11 cellular contexts compared by ENCODE assay signal in the genomic region with DNA sequence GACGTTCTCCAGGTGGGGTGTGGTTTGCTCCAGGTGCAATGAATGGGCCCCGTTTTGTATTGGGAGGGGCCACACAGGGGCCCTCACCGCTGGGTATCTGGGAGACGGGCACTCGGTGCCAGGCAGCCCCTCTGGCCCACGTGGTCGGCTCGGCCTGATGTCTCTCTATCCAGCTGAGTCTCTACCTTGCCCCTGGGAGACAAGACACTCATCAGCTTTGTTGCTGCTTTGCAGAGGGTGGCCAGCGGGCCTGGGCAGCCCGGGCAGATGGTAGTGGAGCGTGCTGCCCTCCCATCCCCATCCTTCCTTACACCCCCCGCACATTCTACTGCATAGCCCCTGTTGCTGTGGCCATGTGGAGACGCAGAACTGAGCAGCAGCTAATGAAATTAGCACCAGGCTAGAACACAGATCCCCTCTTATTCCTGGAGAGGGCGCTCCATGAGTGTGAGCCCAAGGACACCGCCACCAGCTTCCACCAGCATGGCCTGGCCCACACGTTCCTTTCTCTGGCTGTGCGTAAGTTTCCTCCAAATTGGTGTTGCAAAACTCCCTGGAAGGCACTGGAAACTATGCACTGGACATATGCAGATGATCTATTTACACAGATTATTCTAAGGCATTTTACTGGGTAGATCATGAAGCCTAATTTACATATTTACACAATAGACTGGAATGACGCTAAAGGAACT.
A peak's percentile ranks its signal among the peaks of the same experiment; 100 is the strongest.
DNase-seq lines count a peak whose midpoint lies in the region; TF ChIP-seq lines count a peak whose summit lies in the region.
"Had no signal": no experiment of that assay in that cellular context is flagged by ENCODE, and none has a peak within 500 bp of the region (broad histone marks: within the 10 kb centered on the region; RNA-seq: fewer than 3 reads in every experiment).

No MANE protein-coding gene starts in this region.

- H3K79me2 ChIP-seq in Karpas-422 (ENCODE audit: low read length) (no peaks in the 10 kb centered on the region), neural cell (replicated peaks; ENCODE audit: insufficient read depth, low read length) (no peaks in the 10 kb centered on the region)

- no peak overlapping the region for H3K27ac ChIP-seq in Karpas-422 (ENCODE audit: low read length)
- H3K27ac ChIP-seq in angular gyrus (ENCODE audit: low read depth, low read length), result peak overlapping the region; percentile 1
- peak overlapping the region; percentile 94 for H3K27ac ChIP-seq in neural cell (ENCODE audit: low read length)
- H3K27ac ChIP-seq in ascending aorta, result no peak overlapping the region

- H2AFZ ChIP-seq in Karpas-422 (ENCODE audit: low read length) (no peak overlapping the region), neural cell (ENCODE audit: low read depth, low read length) (no peak overlapping the region)

- H3K4me3 ChIP-seq in Karpas-422 (ENCODE audit: low read length) (no peak overlapping the region), neural cell (ENCODE audit: low read length) (peak overlapping the region; percentile 61), ascending aorta (no peak overlapping the region)

- H3K36me3 ChIP-seq in Karpas-422 (ENCODE audit: insufficient read depth, low read length) (no peaks in the 10 kb centered on the region), neural cell (ENCODE audit: insufficient read depth, low read length) (no peaks in the 10 kb centered on the region), ascending aorta (peaks cover 0 to 14% of the 10 kb centered on the region in 2 donors)

- DNase-seq in Daoy (ENCODE audit: low read depth), result peak; percentile 33
- peak; percentile 57 for DNase-seq in Karpas-422
- DNase-seq in UCSD-AML1 (lab: John Stamatoyannopoulos, UW; ENCODE audit: unreplicated experiment), result no peak
- no peak for DNase-seq in ascending aorta (ENCODE audit: low spot score in 2 of 2)
- DNase-seq in glomerular visceral epithelial cell (ENCODE audit: extremely low spot score), result no peak
- DNase-seq: activated CD4-positive, alpha-beta memory T cell treated with anti-CD3 and anti-CD28 coated beads for 36 hours; CD8-positive, alpha-beta T cell; left ventricle myocardium superior; T-helper 9 cell had no signal

- no peaks in the 10 kb centered on the region for H3K9me3 ChIP-seq in Karpas-422 (ENCODE audit: low read length)
- no peaks in the 10 kb centered on the region for H3K9me3 ChIP-seq in neural cell (ENCODE audit: low read length)
- no peaks in the 10 kb centered on the region for H3K9me3 ChIP-seq in ascending aorta

- TF ChIP-seq CTCF in neural cell (IDR thresholded peaks at IDR 0.05; ENCODE audit: poor library complexity, severe bottlenecking) (peak; percentile 52), ascending aorta (IDR thresholded peaks at IDR 0.05) (no peak)

- TF ChIP-seq EP300 in neural cell (conservative IDR thresholded peaks at IDR 0.05; ENCODE audit: poor library complexity, severe bottlenecking), result no peak

- peaks cover 7% of the 10 kb centered on the region for H3F3A ChIP-seq in neural cell (ENCODE audit: insufficient read depth, low read length, poor library complexity, severe bottlenecking)

- H4K20me1 ChIP-seq in Karpas-422 (ENCODE audit: insufficient read depth, low read depth, low read length) (no peaks in the 10 kb centered on the region), neural cell (ENCODE audit: insufficient read depth) (no peaks in the 10 kb centered on the region)

- no peaks in the 10 kb centered on the region for H3K9me2 ChIP-seq in Karpas-422 (replicated peaks; ENCODE audit: insufficient read depth, low read length)
- no peaks in the 10 kb centered on the region for H3K9me2 ChIP-seq in neural cell (ENCODE audit: insufficient read depth, low read length)

- H3K27me3 ChIP-seq in Karpas-422 (ENCODE audit: low read length), result no peaks in the 10 kb centered on the region
- no peaks in the 10 kb centered on the region for H3K27me3 ChIP-seq in neural cell (ENCODE audit: insufficient read depth, low read depth, low read length)
- no peaks in the 10 kb centered on the region for H3K27me3 ChIP-seq in ascending aorta

- intact Hi-C loops in ascending aorta (cut with DNase I), result no loop called here

- H3K9ac ChIP-seq in Karpas-422 (ENCODE audit: low read length) (no peak overlapping the region), neural cell (ENCODE audit: low read length) (peak overlapping the region; percentile 71)

- TF ChIP-seq RAD21 in neural cell (conservative IDR thresholded peaks at IDR 0.05), result peak; percentile 5

- H3K4me2 ChIP-seq in Karpas-422 (ENCODE audit: low read depth, low read length, poor library complexity, severe bottlenecking), result no peak overlapping the region
- peak overlapping the region; percentile 72 for H3K4me2 ChIP-seq in neural cell (ENCODE audit: low read length)

- H3K4me1 ChIP-seq in Karpas-422 (ENCODE audit: low read length), result no peaks in the 10 kb centered on the region
- no peaks in the 10 kb centered on the region for H3K4me1 ChIP-seq in ascending aorta

TF ChIP-seq in neural cell, 6 proteins besides CTCF, POLR2A, EP300 and RAD21:
- TF ChIP-seq MXI1 (conservative IDR thresholded peaks at IDR 0.05; ENCODE audit: poor library complexity, severe bottlenecking) (no peak), EZH2 (IDR thresholded peaks at IDR 0.05; ENCODE audit: borderline replicate concordance, insufficient read depth, low read length, poor library complexity, severe bottlenecking) (no peak), POLR2AphosphoS5 (IDR thresholded peaks at IDR 0.05) (no peak), TAF1 (IDR thresholded peaks at IDR 0.05; ENCODE audit: low read depth) (no peak), SMC3 (conservative IDR thresholded peaks at IDR 0.05; ENCODE audit: poor library complexity) (no peak)
- TF ChIP-seq, protein P1, sequence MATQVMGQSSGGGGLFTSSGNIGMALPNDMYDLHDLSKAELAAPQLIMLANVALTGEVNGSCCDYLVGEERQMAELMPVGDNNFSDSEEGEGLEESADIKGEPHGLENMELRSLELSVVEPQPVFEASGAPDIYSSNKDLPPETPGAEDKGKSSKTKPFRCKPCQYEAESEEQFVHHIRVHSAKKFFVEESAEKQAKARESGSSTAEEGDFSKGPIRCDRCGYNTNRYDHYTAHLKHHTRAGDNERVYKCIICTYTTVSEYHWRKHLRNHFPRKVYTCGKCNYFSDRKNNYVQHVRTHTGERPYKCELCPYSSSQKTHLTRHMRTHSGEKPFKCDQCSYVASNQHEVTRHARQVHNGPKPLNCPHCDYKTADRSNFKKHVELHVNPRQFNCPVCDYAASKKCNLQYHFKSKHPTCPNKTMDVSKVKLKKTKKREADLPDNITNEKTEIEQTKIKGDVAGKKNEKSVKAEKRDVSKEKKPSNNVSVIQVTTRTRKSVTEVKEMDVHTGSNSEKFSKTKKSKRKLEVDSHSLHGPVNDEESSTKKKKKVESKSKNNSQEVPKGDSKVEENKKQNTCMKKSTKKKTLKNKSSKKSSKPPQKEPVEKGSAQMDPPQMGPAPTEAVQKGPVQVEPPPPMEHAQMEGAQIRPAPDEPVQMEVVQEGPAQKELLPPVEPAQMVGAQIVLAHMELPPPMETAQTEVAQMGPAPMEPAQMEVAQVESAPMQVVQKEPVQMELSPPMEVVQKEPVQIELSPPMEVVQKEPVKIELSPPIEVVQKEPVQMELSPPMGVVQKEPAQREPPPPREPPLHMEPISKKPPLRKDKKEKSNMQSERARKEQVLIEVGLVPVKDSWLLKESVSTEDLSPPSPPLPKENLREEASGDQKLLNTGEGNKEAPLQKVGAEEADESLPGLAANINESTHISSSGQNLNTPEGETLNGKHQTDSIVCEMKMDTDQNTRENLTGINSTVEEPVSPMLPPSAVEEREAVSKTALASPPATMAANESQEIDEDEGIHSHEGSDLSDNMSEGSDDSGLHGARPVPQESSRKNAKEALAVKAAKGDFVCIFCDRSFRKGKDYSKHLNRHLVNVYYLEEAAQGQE (IDR thresholded peaks at IDR 0.05; ENCODE audit: borderline replicate concordance), result no peak

Comparison
In these comparisons a context has a peak if more than half of its experiments do, and no peak if none do; other contexts are left out.
1. DNase-seq: peak in Daoy (single experiment) and Karpas-422 (single experiment); none in UCSD-AML1 (single experiment), ascending aorta (0 of 2) and glomerular visceral epithelial cell (single experiment).
2. H3K27ac ChIP-seq: peak in angular gyrus (single experiment) and neural cell (single experiment); none in Karpas-422 (single experiment) and ascending aorta (0 of 2).